8 cellular contexts compared by ENCODE assay signal in genomic region chr6:10694302-10695085, GRCh38. TPM values are rescaled to one million over a fixed set of nuclear protein-coding genes. Genes with fewer than 3 reads are reported as not detected.
DNase-seq lines count a peak whose midpoint lies in the region; ATAC-seq and TF ChIP-seq lines count a peak whose summit lies in the region.

Gene C6orf52, minus strand, starts transcription at chr6:10694616. Its CDS starts 7,066 bp downstream, at chr6:10687550.
Gene PAK1IP1, plus strand, starts transcription at chr6:10694972. Its CDS starts 14 bp downstream, at chr6:10694986.

- peak; percentile 85 for TF ChIP-seq POLR2A in GM15510 (IDR thresholded peaks at IDR 0.05; ENCODE audit: borderline replicate concordance, extremely low read depth, insufficient read length)

- ATAC-seq in HG02884 (IDR thresholded peaks at IDR 0.05; ENCODE audit: unreplicated experiment) (peak; percentile 97), upper lobe of right lung (peak; percentile 98)

- DNase-seq in NCI-H146 treated with DMSO at 0.1 percent for 48 hours (lab: John Stamatoyannopoulos, UW; ENCODE audit: unreplicated experiment) = peak; percentile 94
- peak; percentile 85 to 95 (median 88) for DNase-seq in T-helper 1 cell
- DNase-seq in amniotic stem cell (lab: John Stamatoyannopoulos, UW) = peak; percentile 91
- peak; percentile 92 for DNase-seq in left ventricle myocardium inferior
- peak; percentile 98 for DNase-seq in posterior vena cava (ENCODE audit: low spot score)
- peak; percentile 95 for DNase-seq in upper lobe of right lung

- TF ChIP-seq CTCF in left ventricle myocardium inferior (IDR thresholded peaks at IDR 0.05; ENCODE audit: borderline replicate concordance) (no peak), upper lobe of right lung (IDR thresholded peaks at IDR 0.05) (no peak)

- no peaks in the 10 kb centered on the region for H3K27me3 ChIP-seq in left ventricle myocardium inferior (ENCODE audit: low read depth)
- no peaks in the 10 kb centered on the region for H3K27me3 ChIP-seq in upper lobe of right lung

- peaks cover 23% of the 10 kb centered on the region for H3K36me3 ChIP-seq in left ventricle myocardium inferior
- peaks cover 20% of the 10 kb centered on the region for H3K36me3 ChIP-seq in upper lobe of right lung

- intact Hi-C loops in left ventricle myocardium inferior (cut with micrococcal nuclease) = loop anchor here (10.0 kb wide), 1 partner anchor 180 kb away; no protein-coding TSS in a partner anchor
- intact Hi-C loops in posterior vena cava (cut with DNase I) = loop anchor here in 1 of 2 donors (10.0 kb wide), 1 partner anchor 180 kb away; no protein-coding TSS in a partner anchor
- intact Hi-C loops in upper lobe of right lung (cut with DNase I) = no loop called here

- H3K4me3 ChIP-seq in left ventricle myocardium inferior (peak within 1 kb of the TSS; percentile 78), upper lobe of right lung (peak within 1 kb of the TSS; percentile 83)

- H3K4me1 ChIP-seq in left ventricle myocardium inferior = peaks cover 40% of the 10 kb centered on the region
- H3K4me1 ChIP-seq in upper lobe of right lung = peaks cover 22% of the 10 kb centered on the region

- H3K27ac ChIP-seq in left ventricle myocardium inferior (replicated peaks) = peak within 1 kb of the TSS; percentile 98
- H3K27ac ChIP-seq in upper lobe of right lung = peak within 1 kb of the TSS; percentile 96

- no peaks in the 10 kb centered on the region for H3K9me3 ChIP-seq in left ventricle myocardium inferior (replicated peaks)
- no peaks in the 10 kb centered on the region for H3K9me3 ChIP-seq in upper lobe of right lung

RNA-seq across cellular contexts. Expression of gene C6orf52, which starts in this region (rescaled TPM):
- total RNA-seq in left ventricle myocardium inferior = 1.5 TPM
- total RNA-seq in posterior vena cava = not detected
- not detected for total RNA-seq in upper lobe of right lung

RNA-seq across cellular contexts. Expression of gene PAK1IP1, which starts in this region (rescaled TPM):
- total RNA-seq in left ventricle myocardium inferior (11.2 TPM), posterior vena cava (10 to 100 TPM; 12.4 to 14.9 TPM), upper lobe of right lung (11.6 TPM)

Comparison
In these comparisons a context has a peak if more than half of its experiments do, and no peak if none do; other contexts are left out.
1. Peak in every context shown above with its lines: DNase-seq, ATAC-seq, H3K4me3 ChIP-seq and H3K27ac ChIP-seq.